Comparison of ENCODE assay signal across 9 cellular contexts in the genomic region with DNA sequence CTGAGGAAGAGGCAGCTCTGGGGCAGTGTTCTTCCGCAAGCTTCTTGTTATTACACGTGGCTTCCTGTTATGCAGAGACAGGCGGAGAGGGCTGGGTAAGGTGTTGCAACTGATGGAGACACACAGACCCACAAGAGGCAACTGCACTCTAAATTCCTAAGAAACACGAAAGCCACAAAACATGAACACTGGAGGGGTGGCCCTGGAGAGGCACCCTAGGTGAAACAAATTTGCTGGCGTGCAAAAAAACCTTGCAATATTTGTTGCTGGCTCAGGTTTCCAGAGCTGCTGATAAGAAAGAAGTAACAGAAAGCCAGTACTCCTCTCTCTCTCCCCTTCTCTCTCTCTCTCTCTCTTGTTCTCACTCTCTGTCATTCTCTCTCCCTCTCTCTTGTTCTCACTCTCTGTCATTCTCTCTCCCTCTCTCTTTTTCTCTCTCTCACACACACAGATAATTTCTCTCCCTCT. TPM values are rescaled to one million over a fixed set of nuclear protein-coding genes. Genes with fewer than 3 reads are reported as not detected.
DNase-seq lines count a peak whose midpoint lies in the region; ATAC-seq and TF ChIP-seq lines count a peak whose summit lies in the region.
"Had no signal": no experiment of that assay in that cellular context is flagged by ENCODE, and none has a peak within 500 bp of the region (broad histone marks: within the 10 kb centered on the region; RNA-seq: fewer than 3 reads in every experiment).

No MANE protein-coding gene starts in this region.

- H3K36me3 Mint-ChIP-seq in WTC11: no peaks in the 10 kb centered on the region

- peak; percentile 52 for ATAC-seq in WTC11
- no peak for ATAC-seq in GM18873 (IDR thresholded peaks at IDR 0.05; ENCODE audit: low FRiP score, unreplicated experiment)

- H3K27me3 Mint-ChIP-seq in WTC11 (ENCODE audit: low read depth): no peaks in the 10 kb centered on the region

- POLR2A ChIA-PET in WTC11 (lab: Charles Lee): no interaction called here

- peak overlapping the region; percentile 99 for H3K27ac ChIP-seq in neutrophil
- H3K27ac ChIP-seq: psoas muscle had no signal

- H3K4me1 ChIP-seq in neutrophil (ENCODE audit: control insufficient read depth in 1 of 2, insufficient read depth in 1 of 2, low read depth in 1 of 2, low read length in 1 of 2): peaks cover 100% of the 10 kb centered on the region in 2 experiments

- CTCF ChIA-PET in WTC11 (lab: Charles Lee): interaction anchor here (0.8 to 2.3 kb wide), 9 partner anchors 13 to 159 kb away, joined by 3 to 26 read pairs (median 4); no protein-coding TSS in a partner anchor

- H3K9me3 Mint-ChIP-seq in WTC11: no peaks in the 10 kb centered on the region

- H3K9me3 ChIP-seq in neutrophil: no peaks in the 10 kb centered on the region
- H3K9me3 ChIP-seq: psoas muscle had no signal

- no peaks in the 10 kb centered on the region for H3K36me3 ChIP-seq in neutrophil

- H3K27me3 ChIP-seq in neutrophil: no peaks in the 10 kb centered on the region

- TF ChIP-seq CTCF in WTC11 (IDR thresholded peaks at IDR 0.05) (no peak), neutrophil (IDR thresholded peaks at IDR 0.05) (peak; percentile 43)

- no peak overlapping the region for H3K4me3 Mint-ChIP-seq in WTC11

- peak overlapping the region; percentile 49 to 57 for H3K4me3 ChIP-seq in neutrophil (ENCODE audit: low read depth in 1 of 2, low read length in 1 of 2)
- H3K4me3 ChIP-seq: psoas muscle had no signal

- 0 out of 2 replicates have a peak overlapping the region, but pooled peaks have one; percentile 35 for H3K27ac Mint-ChIP-seq in WTC11

- H3K4me1 Mint-ChIP-seq in WTC11: peaks cover 42% of the 10 kb centered on the region

- DNase-seq in stimulated activated CD4-positive, alpha-beta T cell treated with anti-CD3 and anti-CD28 coated beads, Interleukin-12 subunit alpha, Interleukin-12 subunit beta, amount 100 ng/mL, for 48 hours (ENCODE audit: low read depth in 2 of 3, low spot score in 1 of 3): peak in 2 of 3 donors; percentile 45 to 50
- no peak for DNase-seq in stimulated activated CD4-positive, alpha-beta T cell treated with anti-CD3 and anti-CD28 coated beads, Interleukin-12 subunit alpha, Interleukin-12 subunit beta, amount 100 ng/mL, for 4 hours
- no peak for DNase-seq in WTC11 (ENCODE audit: low spot score)
- peak; percentile 56 for DNase-seq in dermis blood vessel endothelial cell
- DNase-seq in D341Med (ENCODE audit: low spot score): no peak
- DNase-seq in SK-N-DZ (ENCODE audit: low spot score): no peak
- DNase-seq: psoas muscle had no signal

TF ChIP-seq in WTC11, 78 proteins besides CTCF, POLR2A, EP300 and RAD21:
- no peak for TF ChIP-seq NR1H2 (CRISPR knock-in tag; IDR thresholded peaks at IDR 0.05)
- TF ChIP-seq OVOL2 (CRISPR knock-in tag; IDR thresholded peaks at IDR 0.05; ENCODE audit: borderline replicate concordance): no peak
- no peak for TF ChIP-seq ZNF396 (CRISPR knock-in tag; IDR thresholded peaks at IDR 0.05; ENCODE audit: borderline replicate concordance)
- no peak for TF ChIP-seq JAZF1 (CRISPR knock-in tag; IDR thresholded peaks at IDR 0.05)
- TF ChIP-seq, protein P1, sequence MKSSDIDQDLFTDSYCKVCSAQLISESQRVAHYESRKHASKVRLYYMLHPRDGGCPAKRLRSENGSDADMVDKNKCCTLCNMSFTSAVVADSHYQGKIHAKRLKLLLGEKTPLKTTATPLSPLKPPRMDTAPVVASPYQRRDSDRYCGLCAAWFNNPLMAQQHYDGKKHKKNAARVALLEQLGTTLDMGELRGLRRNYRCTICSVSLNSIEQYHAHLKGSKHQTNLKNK (CRISPR knock-in tag; IDR thresholded peaks at IDR 0.05): no peak
- no peak for TF ChIP-seq NFYB (CRISPR knock-in tag; conservative IDR thresholded peaks at IDR 0.05; ENCODE audit: low read depth)
- TF ChIP-seq JUN (CRISPR knock-in tag; IDR thresholded peaks at IDR 0.05): no peak
- no peak for TF ChIP-seq FOXJ3 (CRISPR knock-in tag; IDR thresholded peaks at IDR 0.05; ENCODE audit: borderline replicate concordance)
- no peak for TF ChIP-seq RORB (CRISPR knock-in tag; IDR thresholded peaks at IDR 0.05)
- no peak for TF ChIP-seq PRRX2 (CRISPR knock-in tag; IDR thresholded peaks at IDR 0.05)
- TF ChIP-seq ZNF317 (CRISPR knock-in tag; IDR thresholded peaks at IDR 0.05; ENCODE audit: borderline replicate concordance, low read depth): no peak
- TF ChIP-seq SMAD4 (CRISPR knock-in tag; IDR thresholded peaks at IDR 0.05): no peak
- TF ChIP-seq ELF4 (CRISPR knock-in tag; IDR thresholded peaks at IDR 0.05; ENCODE audit: low read depth): no peak
- TF ChIP-seq MXD4 (CRISPR knock-in tag; IDR thresholded peaks at IDR 0.05; ENCODE audit: borderline replicate concordance): no peak
- TF ChIP-seq, protein P2, sequence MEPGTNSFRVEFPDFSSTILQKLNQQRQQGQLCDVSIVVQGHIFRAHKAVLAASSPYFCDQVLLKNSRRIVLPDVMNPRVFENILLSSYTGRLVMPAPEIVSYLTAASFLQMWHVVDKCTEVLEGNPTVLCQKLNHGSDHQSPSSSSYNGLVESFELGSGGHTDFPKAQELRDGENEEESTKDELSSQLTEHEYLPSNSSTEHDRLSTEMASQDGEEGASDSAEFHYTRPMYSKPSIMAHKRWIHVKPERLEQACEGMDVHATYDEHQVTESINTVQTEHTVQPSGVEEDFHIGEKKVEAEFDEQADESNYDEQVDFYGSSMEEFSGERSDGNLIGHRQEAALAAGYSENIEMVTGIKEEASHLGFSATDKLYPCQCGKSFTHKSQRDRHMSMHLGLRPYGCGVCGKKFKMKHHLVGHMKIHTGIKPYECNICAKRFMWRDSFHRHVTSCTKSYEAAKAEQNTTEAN (CRISPR knock-in tag; IDR thresholded peaks at IDR 0.05): no peak
- TF ChIP-seq, protein P3, sequence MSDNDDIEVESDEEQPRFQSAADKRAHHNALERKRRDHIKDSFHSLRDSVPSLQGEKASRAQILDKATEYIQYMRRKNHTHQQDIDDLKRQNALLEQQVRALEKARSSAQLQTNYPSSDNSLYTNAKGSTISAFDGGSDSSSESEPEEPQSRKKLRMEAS (CRISPR knock-in tag; IDR thresholded peaks at IDR 0.05): no peak

RNA-seq across cellular contexts. Expression of a gene that starts 31.8 kb away (rescaled TPM):
- total RNA-seq in WTC11 (2021) (2.6 to 3.4 TPM (median 2.9 TPM) in 3 replicates), dermis blood vessel endothelial cell (12.1 and 14.3 TPM in 2 replicates)
- 0.32 and 0.65 TPM in 2 replicates for polyA plus RNA-seq in SK-N-DZ (2014; cell fraction: cytosol; rRNA removed)
- polyA plus RNA-seq in SK-N-DZ (2014; cell fraction: nucleus; rRNA removed): 1.2 TPM in 1 of 2 replicates, not detected in the other

Comparison
In these comparisons a context has a peak if more than half of its experiments do, and no peak if none do; other contexts are left out.
1. DNase-seq: peak in stimulated activated CD4-positive, alpha-beta T cell treated with anti-CD3 and anti-CD28 coated beads, Interleukin-12 subunit alpha, Interleukin-12 subunit beta, amount 100 ng/mL, for 48 hours (2 of 3) and dermis blood vessel endothelial cell (single experiment); none in stimulated activated CD4-positive, alpha-beta T cell treated with anti-CD3 and anti-CD28 coated beads, Interleukin-12 subunit alpha, Interleukin-12 subunit beta, amount 100 ng/mL, for 4 hours (single experiment), WTC11 (single experiment), D341Med (single experiment) and SK-N-DZ (single experiment).